14 cellular contexts compared by ENCODE assay signal in the genomic region with DNA sequence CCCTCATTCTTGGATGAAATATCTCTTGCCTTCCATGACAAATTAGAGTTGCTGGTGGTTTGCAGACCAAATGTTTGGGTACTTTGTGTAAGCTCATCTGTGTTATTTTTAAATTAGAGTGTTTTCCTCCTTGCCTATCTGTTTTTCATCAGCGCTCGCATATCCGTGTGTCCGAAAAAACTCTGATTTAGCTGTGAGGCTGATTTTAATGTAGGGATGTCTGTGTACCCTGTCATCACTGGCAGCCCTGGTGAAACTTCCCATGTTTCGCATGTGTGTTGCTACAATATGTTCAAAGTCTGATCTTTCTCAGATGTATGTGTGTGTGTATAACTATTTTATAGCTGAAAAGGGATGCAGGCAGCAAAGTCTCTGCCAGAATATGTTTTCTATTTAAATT.
DNase-seq lines count a peak whose midpoint lies in the region; ATAC-seq and TF ChIP-seq lines count a peak whose summit lies in the region.
"Had no signal": no experiment of that assay in that cellular context is flagged by ENCODE, and none has a peak within 500 bp of the region (broad histone marks: within the 10 kb centered on the region; RNA-seq: fewer than 3 reads in every experiment).

No MANE protein-coding gene starts in this region.

- TF ChIP-seq EP300 in SK-N-SH (IDR thresholded peaks at IDR 0.05; ENCODE audit: borderline replicate concordance in 1 of 2, low read depth in 1 of 2, low read length in 1 of 2) = peak in 1 of 2 experiments; percentile 58; a peak in 1 of 4 replicates

- CTCF ChIA-PET in SK-N-SH (lab: Yijun Ruan, JAX) = interaction anchor here (0.6 to 1.5 kb wide), 4 partner anchors 9 to 155 kb away, joined by 3 to 4 read pairs (median 4); no protein-coding TSS in a partner anchor

- no peaks in the 10 kb centered on the region for H3K27me3 Mint-ChIP-seq in mesothelial cell of epicardium (ENCODE audit: low read depth)
- H3K27me3 Mint-ChIP-seq: CD4-positive, CD25-positive, alpha-beta regulatory T cell; IgD-negative memory B cell had no signal

- no peaks in the 10 kb centered on the region for H3K9me3 ChIP-seq in SK-N-SH
- H3K9me3 ChIP-seq: BLaER1 had no signal

- peaks cover under 1% of the 10 kb centered on the region for H3K9me3 Mint-ChIP-seq in mesothelial cell of epicardium
- H3K9me3 Mint-ChIP-seq: H9, IgD-negative memory B cell had no signal

- H3F3A ChIP-seq in SK-N-SH (replicated peaks; ENCODE audit: insufficient read depth) = no peaks in the 10 kb centered on the region

- ATAC-seq in HG03025 (IDR thresholded peaks at IDR 0.05; ENCODE audit: low FRiP score, unreplicated experiment) = no peak

- H3K9me2 ChIP-seq in SK-N-SH = no peaks in the 10 kb centered on the region

- H2AFZ ChIP-seq in SK-N-SH (ENCODE audit: low read depth) = no peak overlapping the region; the same call in 1 of the 2 replicates

- H3K36me3 ChIP-seq in SK-N-SH (replicated peaks in 1 of 2; ENCODE audit: control insufficient read depth in 1 of 2, insufficient read depth in 2 of 2, low read length in 1 of 2) = no peaks in the 10 kb centered on the region
- H3K36me3 ChIP-seq: BLaER1 had no signal

- peaks cover 5 to 10% of the 10 kb centered on the region in 2 experiments; a peak in 3 of 4 replicates for H3K4me1 ChIP-seq in SK-N-SH (ENCODE audit: control insufficient read depth in 1 of 2, insufficient read depth in 2 of 2, low read depth in 1 of 2, low read length in 1 of 2)
- H3K4me1 ChIP-seq: BLaER1 had no signal

- DNase-seq in SK-N-SH = peak; percentile 54
- DNase-seq in mesothelial cell of epicardium (ENCODE audit: low spot score in 2 of 2, unreplicated experiment in 2 of 2) = no peak
- DNase-seq in cerebellum (ENCODE audit: low spot score) = no peak
- no peak for DNase-seq in AG20443 (ENCODE audit: low spot score)
- DNase-seq: AML-193; CD4-positive, CD25-positive, alpha-beta regulatory T cell; DMS53; GOT3; H9 had no signal

- no peak overlapping the region for H3K4me3 ChIP-seq in SK-N-SH (ENCODE audit: low read depth in 2 of 2, low read length in 1 of 2)
- H3K4me3 ChIP-seq: BLaER1 had no signal

- WGBS in SK-N-SH (ENCODE audit: low lambda C conversion rate) = 63% methylated on average over 5 of the region's 5 CpGs

- peaks cover 10% of the 10 kb centered on the region for H3K36me3 Mint-ChIP-seq in mesothelial cell of epicardium
- H3K36me3 Mint-ChIP-seq: CD4-positive, CD25-positive, alpha-beta regulatory T cell had no signal

- no peaks in the 10 kb centered on the region for H4K20me1 ChIP-seq in SK-N-SH (ENCODE audit: insufficient read depth)
- H4K20me1 ChIP-seq: BLaER1 had no signal

- H3K27ac ChIP-seq in SK-N-SH (ENCODE audit: low read depth in 2 of 2, low read length in 1 of 2) = peak overlapping the region in 1 of 2 experiments; percentile 56; a peak in 2 of 4 replicates
- H3K27ac ChIP-seq in cingulate gyrus (ENCODE audit: low read depth, low read length) = peak overlapping the region; percentile 66
- H3K27ac ChIP-seq in temporal lobe (ENCODE audit: low read depth, low read length) = peak overlapping the region; percentile 44
- H3K27ac ChIP-seq: BLaER1 had no signal

- peak overlapping the region; percentile 11 for H3K27ac Mint-ChIP-seq in mesothelial cell of epicardium
- H3K27ac Mint-ChIP-seq: CD4-positive, CD25-positive, alpha-beta regulatory T cell; H9; IgD-negative memory B cell had no signal

- TF ChIP-seq CTCF in SK-N-SH (IDR thresholded peaks at IDR 0.05) (no peak), mesothelial cell of epicardium (IDR thresholded peaks at IDR 0.05; ENCODE audit: unreplicated experiment) (no peak)

- H3K27me3 ChIP-seq in SK-N-SH (ENCODE audit: insufficient read depth) = no peaks in the 10 kb centered on the region
- H3K27me3 ChIP-seq: BLaER1 had no signal

- H3K4me2 ChIP-seq in SK-N-SH = no peak overlapping the region
- H3K4me2 ChIP-seq: BLaER1 had no signal

- peak; percentile 2; the same call in 1 of the 2 replicates for TF ChIP-seq RAD21 in SK-N-SH (IDR thresholded peaks at IDR 0.05; ENCODE audit: low read length)

- H3K4me1 Mint-ChIP-seq in mesothelial cell of epicardium = peaks cover 14% of the 10 kb centered on the region
- H3K4me1 Mint-ChIP-seq: IgD-negative memory B cell had no signal

- H3K79me2 ChIP-seq in SK-N-SH (ENCODE audit: insufficient read depth) = no peaks in the 10 kb centered on the region

- POLR2A ChIA-PET in SK-N-SH (lab: Yijun Ruan, JAX) = no interaction called here

- no peak overlapping the region for H3K9ac ChIP-seq in SK-N-SH
- H3K9ac ChIP-seq: BLaER1 had no signal

- no peak overlapping the region for H3K4me3 Mint-ChIP-seq in mesothelial cell of epicardium
- H3K4me3 Mint-ChIP-seq: CD4-positive, CD25-positive, alpha-beta regulatory T cell; H9 had no signal

TF ChIP-seq in SK-N-SH, 30 proteins besides CTCF, POLR2A, EP300 and RAD21:
- peak; percentile 24; the same call in 1 of the 2 replicates for TF ChIP-seq TCF12 (IDR thresholded peaks at IDR 0.05)
- no peak for TF ChIP-seq RCOR1 (IDR thresholded peaks at IDR 0.05; ENCODE audit: low read length)
- peak; percentile 55 for TF ChIP-seq GATA2 (CRISPR knock-in tag; IDR thresholded peaks at IDR 0.05)
